ENCODE assay signal across 8 cellular contexts in the genomic region with DNA sequence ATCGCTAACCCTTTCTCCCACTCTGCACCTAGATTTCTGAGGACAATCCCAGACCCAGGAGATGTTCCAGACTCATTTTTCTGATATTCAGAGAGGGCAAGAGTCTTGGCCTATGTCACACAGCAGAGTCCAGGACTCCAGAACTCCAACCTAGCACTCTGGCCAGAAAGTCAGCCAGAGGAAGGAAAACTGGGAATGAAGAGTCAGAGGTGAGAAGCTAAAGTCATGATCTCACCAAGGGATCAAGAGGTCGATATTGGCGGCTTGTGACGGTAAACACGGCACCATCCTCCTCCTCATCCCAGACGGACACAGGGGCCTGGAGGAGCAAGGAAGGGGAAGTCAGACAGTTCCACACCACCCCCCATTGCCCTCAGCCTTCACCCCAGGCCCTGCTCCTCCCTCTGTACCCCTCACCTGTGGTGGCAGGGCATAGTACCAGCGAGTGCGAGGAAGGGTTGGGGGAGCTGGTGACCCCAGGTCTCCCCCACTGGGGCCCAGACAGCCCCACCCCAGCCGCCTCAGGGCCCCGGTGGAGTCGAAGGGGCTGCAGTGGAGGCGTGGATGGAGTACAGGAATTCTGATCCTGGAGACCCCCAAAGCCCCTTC. TPM values are rescaled to one million over a fixed set of nuclear protein-coding genes. Genes with fewer than 3 reads are reported as not detected.
DNase-seq lines count a peak whose midpoint lies in the region; ATAC-seq, FAIRE-seq and TF ChIP-seq lines count a peak whose summit lies in the region.

No MANE protein-coding gene starts in this region.

- CTCF ChIA-PET in CD4-positive, alpha-beta memory T cell (lab: Charles Lee; ENCODE audit: partially characterized antibody) = interaction anchor here (0.9 to 1.5 kb wide), 4 partner anchors 19 to 49 kb away, joined by 4 to 5 read pairs (median 4); no protein-coding TSS in a partner anchor
- CTCF ChIA-PET in Panc1 (lab: Charles Lee) = interaction anchor here (0.6 kb wide), 1 partner anchor 265 kb away, joined by 14 read pairs; no protein-coding TSS in a partner anchor

- TF ChIP-seq POLR2A in ovary (IDR thresholded peaks at IDR 0.05) = no peak

- ATAC-seq in Panc1 = no peak

- H3K27me3 ChIP-seq in CD4-positive, alpha-beta memory T cell (ENCODE audit: insufficient read depth, low read length) = no peaks in the 10 kb centered on the region
- no peaks in the 10 kb centered on the region for H3K27me3 ChIP-seq in Panc1 (ENCODE audit: control insufficient read depth, insufficient read depth, low read length)
- H3K27me3 ChIP-seq in ovary = no peaks in the 10 kb centered on the region

- peaks cover 12 to 56% of the 10 kb centered on the region in 2 donors for H3K36me3 Mint-ChIP-seq in CD4-positive, alpha-beta memory T cell

- H3K27ac Mint-ChIP-seq in CD4-positive, alpha-beta memory T cell = peak overlapping the region; percentile 70 to 99 (median 93)

- H3K27me3 Mint-ChIP-seq in CD4-positive, alpha-beta memory T cell = peaks cover 0 to 4% of the 10 kb centered on the region in 2 donors

- no peak overlapping the region for H3K4me3 ChIP-seq in CD4-positive, alpha-beta memory T cell (ENCODE audit: low read length in 2 of 2)
- H3K4me3 ChIP-seq in Panc1 (ENCODE audit: low read depth in 2 of 2, low read length in 2 of 2) (peak overlapping the region; percentile 72 to 80), epithelial cell of proximal tubule (ENCODE audit: low read depth, low read length) (peak overlapping the region; percentile 78), ovary (peak overlapping the region; percentile 69)

- no peak for TF ChIP-seq EP300 in ovary (IDR thresholded peaks at IDR 0.05)

- no peak for DNase-seq in CD4-positive, alpha-beta memory T cell
- DNase-seq in Panc1 (ENCODE audit: low read depth, low spot score) (no peak), epithelial cell of proximal tubule (ENCODE audit: low read depth) (no peak), ovary (peak in 1 of 5 donors; percentile 33), D721Med (ENCODE audit: insufficient read length, low spot score) (no peak), posterior cingulate gyrus (no peak), MV-4-11 (lab: John Stamatoyannopoulos, UW) (no peak), OCI-M2 (lab: John Stamatoyannopoulos, UW; ENCODE audit: unreplicated experiment) (no peak)

- no peak for FAIRE-seq in D721Med (lab: Jason Lieb, UNC)

- in situ Hi-C loops in Panc1 (cut with HindIII; ENCODE audit: low pct_unique_long_range_greater_than_20kb, low sequenced_read_pairs) = no loop called here

- H3K4me1 ChIP-seq in CD4-positive, alpha-beta memory T cell (ENCODE audit: insufficient read depth, low read length) = peaks cover 27% of the 10 kb centered on the region
- H3K4me1 ChIP-seq in Panc1 (ENCODE audit: control insufficient read depth, insufficient read depth, low read length) (peaks cover 13% of the 10 kb centered on the region), ovary (ENCODE audit: insufficient read depth) (peaks cover 9% of the 10 kb centered on the region)

- H3K9me3 Mint-ChIP-seq in CD4-positive, alpha-beta memory T cell = peaks cover 0 to 2% (median 0%) of the 10 kb centered on the region in 8 donors

- no peaks in the 10 kb centered on the region for H3K9me3 ChIP-seq in CD4-positive, alpha-beta memory T cell (ENCODE audit: control insufficient read depth in 1 of 2, low read length in 2 of 2)
- H3K9me3 ChIP-seq in Panc1 (ENCODE audit: control insufficient read depth, insufficient read depth, low read depth, low read length) = no peaks in the 10 kb centered on the region
- no peaks in the 10 kb centered on the region for H3K9me3 ChIP-seq in ovary

- peak overlapping the region; percentile 42 to 99 (median 70) for H3K4me3 Mint-ChIP-seq in CD4-positive, alpha-beta memory T cell

- 70 to 75% (median 74%) methylated on average over 12 of the region's 12 CpGs for WGBS in ovary, 3 donors

- TF ChIP-seq CTCF in Panc1 (IDR thresholded peaks at IDR 0.05) (no peak), epithelial cell of proximal tubule (conservative IDR thresholded peaks at IDR 0.05; ENCODE audit: low read depth, low read length) (no peak), ovary (IDR thresholded peaks at IDR 0.05) (no peak), D721Med (IDR thresholded peaks at IDR 0.05; ENCODE audit: insufficient read depth, missing control alignments) (no peak)

- H3K36me3 ChIP-seq in CD4-positive, alpha-beta memory T cell (ENCODE audit: insufficient read depth, low read length) = peaks cover 52% of the 10 kb centered on the region
- H3K36me3 ChIP-seq in Panc1 (ENCODE audit: control insufficient read depth, insufficient read depth, low read length) = peaks cover 3% of the 10 kb centered on the region; the same call in 1 of the 2 replicates
- no peaks in the 10 kb centered on the region for H3K36me3 ChIP-seq in ovary

- intact Hi-C loops in CD4-positive, alpha-beta memory T cell (cut with micrococcal nuclease) = no loop called here
- intact Hi-C loops in Panc1 (cut with micrococcal nuclease; ENCODE audit: unreplicated experiment) (no loop called here), ovary (cut with DNase I) (loop anchor here in 1 of 4 donors (10.0 kb wide), 1 partner anchor 118 kb away; the partner anchor contains the start of genes CUTA and PHF1), posterior cingulate gyrus (cut with DNase I) (no loop called here)

- H3K4me1 Mint-ChIP-seq in CD4-positive, alpha-beta memory T cell = peaks cover 18 to 35% (median 26%) of the 10 kb centered on the region in 4 donors

- no TSS peak for BruUV-seq in Panc1 (replicated peaks; lab: Mats Ljungman, UMichigan)

- H3K27ac ChIP-seq in CD4-positive, alpha-beta memory T cell (ENCODE audit: low read depth, low read length) = peak overlapping the region; percentile 94
- H3K27ac ChIP-seq in Panc1 (ENCODE audit: low read length) (peak overlapping the region; percentile 55), ovary (peak overlapping the region in 1 of 2 donors; percentile 96)

- POLR2A ChIA-PET in CD4-positive, alpha-beta memory T cell (lab: Charles Lee; ENCODE audit: partially characterized antibody) = interaction anchor here (1.4 to 7.4 kb wide), 7 partner anchors 8 to 48 kb away, joined by 3 to 150 read pairs (median 91); partner anchors contain the start of genes B3GALT4, PFDN6, RPS18 and TAPBP
- POLR2A ChIA-PET in Panc1 (lab: Charles Lee) = interaction anchor here (1.0 to 1.6 kb wide), 2 partner anchors 8 to 15 kb away, joined by 3 to 5 read pairs; partner anchors contain the start of genes PFDN6 and WDR46

RNA-seq across cellular contexts. Expression of gene RGL2, which starts 1.8 kb away (rescaled TPM):
- 10 to 100 TPM; 66.8 to 67.9 TPM for total RNA-seq in CD4-positive, alpha-beta memory T cell
- polyA plus RNA-seq in CD4-positive, alpha-beta memory T cell = 10 to 100 TPM in 1 of 2 donors, 1 to 10 TPM in 1; 10.0 to 12.5 TPM
- total RNA-seq in Panc1 (2021; ENCODE audit: unreplicated experiment) = 84.4 TPM
- 102 TPM for polyA plus RNA-seq in Panc1 (2012; ENCODE audit: insufficient read length)
- total RNA-seq in epithelial cell of proximal tubule = 34.0 and 46.8 TPM in 2 replicates
- total RNA-seq in ovary = 10 to 100 TPM; 41.4 to 82.0 (median 64.9) TPM
- polyA plus RNA-seq in ovary = 10 to 100 TPM; 26.9 to 66.0 TPM

RNA-seq across cellular contexts. Expression of gene PFDN6, which starts 7.5 kb away (rescaled TPM):
- total RNA-seq in CD4-positive, alpha-beta memory T cell = 10 to 100 TPM; 43.6 to 45.5 TPM
- 10 to 100 TPM; 33.1 to 36.7 TPM for polyA plus RNA-seq in CD4-positive, alpha-beta memory T cell
- total RNA-seq in Panc1 (2021; ENCODE audit: unreplicated experiment) (101 TPM), epithelial cell of proximal tubule (55.8 and 69.3 TPM in 2 replicates), ovary (10 to 100 TPM in 6 of 7 donors, 1 to 10 TPM in 1; 9.8 to 46.8 (median 42.0) TPM)
- polyA plus RNA-seq in Panc1 (2012; ENCODE audit: insufficient read length) = 127 TPM
- polyA plus RNA-seq in ovary = 10 to 100 TPM; 80.3 to 83.0 TPM

RNA-seq across cellular contexts. Expression of gene WDR46, which starts 7.9 kb away (rescaled TPM):
- 10 to 100 TPM; 60.8 to 66.1 TPM for total RNA-seq in CD4-positive, alpha-beta memory T cell
- polyA plus RNA-seq in CD4-positive, alpha-beta memory T cell = 10 to 100 TPM; 65.8 to 88.9 TPM
- total RNA-seq in Panc1 (2021; ENCODE audit: unreplicated experiment) = 80.6 TPM
- 80.7 TPM for polyA plus RNA-seq in Panc1 (2012; ENCODE audit: insufficient read length)
- 67.9 and 116 TPM in 2 replicates for total RNA-seq in epithelial cell of proximal tubule
- 10 to 100 TPM; 29.1 to 58.5 (median 35.0) TPM for total RNA-seq in ovary
- polyA plus RNA-seq in ovary = 10 to 100 TPM; 25.5 to 27.0 TPM

RNA-seq across cellular contexts. Expression of gene TAPBP, which starts 17.0 kb away (rescaled TPM):
- total RNA-seq in CD4-positive, alpha-beta memory T cell = 100 to 1,000 TPM; 240 to 248 TPM
- polyA plus RNA-seq in CD4-positive, alpha-beta memory T cell = 100 to 1,000 TPM; 277 to 370 TPM
- total RNA-seq in Panc1 (2021; ENCODE audit: unreplicated experiment) = 246 TPM
- polyA plus RNA-seq in Panc1 (2012; ENCODE audit: insufficient read length) = 167 TPM
- total RNA-seq in epithelial cell of proximal tubule = 108 and 144 TPM in 2 replicates
- total RNA-seq in ovary = 100 to 1,000 TPM in 1 of 7 donors, 10 to 100 TPM in 6; 33.7 to 121 (median 66.9) TPM
- 10 to 100 TPM; 24.4 to 40.5 TPM for polyA plus RNA-seq in ovary

RNA-seq across cellular contexts. Expression of gene B3GALT4, which starts 20.0 kb away (rescaled TPM):
- total RNA-seq in CD4-positive, alpha-beta memory T cell = 10 to 100 TPM; 43.3 to 46.7 TPM
- polyA plus RNA-seq in CD4-positive, alpha-beta memory T cell = 10 to 100 TPM; 22.2 to 30.5 TPM
- total RNA-seq in Panc1 (2021; ENCODE audit: unreplicated experiment) (6.0 TPM), epithelial cell of proximal tubule (4.6 and 7.0 TPM in 2 replicates), ovary (10 to 100 TPM in 2 of 7 donors, 1 to 10 TPM in 5; 4.3 to 10.6 (median 6.9) TPM)
- polyA plus RNA-seq in Panc1 (2012; ENCODE audit: insufficient read length) = 6.4 TPM
- 1 to 10 TPM; 2.7 to 7.4 TPM for polyA plus RNA-seq in ovary

Comparison
In these comparisons a context has a peak if more than half of its experiments do, and no peak if none do; other contexts are left out.
1. H3K4me3 ChIP-seq: peak in Panc1 (2 of 2), epithelial cell of proximal tubule (single experiment) and ovary (single experiment); none in CD4-positive, alpha-beta memory T cell (0 of 2).